Comparison of ENCODE assay signal across 8 cellular contexts in the genomic region with DNA sequence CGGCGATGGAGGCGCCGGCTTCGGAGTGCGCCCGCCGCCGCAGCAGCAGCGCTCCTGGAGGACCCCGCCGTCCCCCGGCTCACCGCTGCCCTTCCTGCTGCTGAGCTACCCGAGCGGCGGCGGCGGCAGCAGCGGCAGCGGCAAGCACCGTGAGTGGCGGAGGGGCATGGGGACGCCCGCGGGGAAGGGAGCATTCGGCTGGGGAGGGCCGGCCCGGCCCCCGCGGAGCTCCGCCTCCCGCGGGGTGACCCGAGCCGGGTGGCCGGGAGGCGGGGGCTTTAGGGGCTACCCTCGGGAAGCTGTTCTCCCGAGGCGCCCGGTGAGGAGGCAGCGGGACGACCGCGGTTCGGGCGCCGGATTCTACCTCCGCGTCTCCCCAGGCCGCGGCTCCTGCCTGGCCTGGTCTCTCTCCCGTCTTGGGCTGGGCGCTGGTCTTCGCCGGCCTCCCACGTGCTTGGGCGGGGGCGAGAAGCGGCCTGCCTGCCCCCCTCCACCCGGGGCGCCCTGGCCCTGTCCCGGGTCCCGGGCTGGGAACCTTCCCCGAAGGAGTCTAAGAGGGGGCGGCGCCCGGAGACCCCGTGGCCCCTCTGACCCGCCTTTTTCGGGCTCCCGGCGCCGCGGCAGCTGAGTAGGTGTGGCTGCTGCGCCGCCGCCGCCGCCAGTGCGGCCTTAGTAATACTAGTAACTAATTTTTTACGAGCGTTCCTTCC. TPM values are rescaled to one million over a fixed set of nuclear protein-coding genes. Genes with fewer than 3 reads are reported as not detected.
A peak's percentile ranks its signal among the peaks of the same experiment; 100 is the strongest.
DNase-seq lines count a peak whose midpoint lies in the region; ATAC-seq and TF ChIP-seq lines count a peak whose summit lies in the region.

No MANE protein-coding gene starts in this region.

- DNase-seq in CD1c-positive myeloid dendritic cell (ENCODE audit: extremely low spot score) (peak; percentile 82), GM19240 (ENCODE audit: insufficient read length, low spot score) (peak; percentile 41), NOMO-1 (lab: John Stamatoyannopoulos, UW; ENCODE audit: unreplicated experiment in 2 of 2) (peak; percentile 46 to 67), endothelial cell (ENCODE audit: low spot score) (peak; percentile 58), midbrain (lab: John Stamatoyannopoulos, UW) (peak; percentile 76)
- DNase-seq in activated CD8-positive, alpha-beta memory T cell treated with anti-CD3 and anti-CD28 coated beads, Interleukin-2, amount 50 U/mL, for 4 hours = peak; percentile 78
- peak; percentile 60 to 63 for DNase-seq in stimulated activated CD8-positive, alpha-beta memory T cell treated with anti-CD3 and anti-CD28 coated beads, Interleukin-2, amount 100 ng/mL, for 48 hours (ENCODE audit: low read depth in 2 of 2)

- H3K27me3 Mint-ChIP-seq in endothelial cell (ENCODE audit: unreplicated experiment) = peaks cover 10% of the 10 kb centered on the region

- peaks cover 6% of the 10 kb centered on the region for H3K36me3 Mint-ChIP-seq in endothelial cell (ENCODE audit: low read depth, unreplicated experiment)

- H3K27ac Mint-ChIP-seq in endothelial cell (ENCODE audit: unreplicated experiment) = no peak overlapping the region

- H3K4me1 Mint-ChIP-seq in endothelial cell (ENCODE audit: unreplicated experiment) = peaks cover 24% of the 10 kb centered on the region

- ATAC-seq in HG03378 (IDR thresholded peaks at IDR 0.05; ENCODE audit: unreplicated experiment) = peak; percentile 53

- TF ChIP-seq CTCF in endothelial cell (IDR thresholded peaks at IDR 0.05; ENCODE audit: unreplicated experiment) = no peak

- H3K4me3 Mint-ChIP-seq in endothelial cell (ENCODE audit: unreplicated experiment) = peak overlapping the region; percentile 92

- H3K9me3 Mint-ChIP-seq in endothelial cell (ENCODE audit: unreplicated experiment) = no peaks in the 10 kb centered on the region

RNA-seq across cellular contexts. Expression of a gene that starts 16.5 kb away (rescaled TPM):
- 72.6 TPM for total RNA-seq in endothelial cell (ENCODE audit: unreplicated experiment)

RNA-seq across cellular contexts. Expression of a gene that starts 17.0 kb away (rescaled TPM):
- total RNA-seq in endothelial cell (ENCODE audit: unreplicated experiment) = 28.6 TPM

RNA-seq across cellular contexts. Expression of a gene that starts 39.0 kb away (rescaled TPM):
- total RNA-seq in endothelial cell (ENCODE audit: unreplicated experiment) = not detected

Comparison
In these comparisons a context has a peak if more than half of its experiments do, and no peak if none do; other contexts are left out.
1. Peak in every context shown above with its lines: DNase-seq and ATAC-seq.